18 cellular contexts compared by ENCODE assay signal in the genomic region with DNA sequence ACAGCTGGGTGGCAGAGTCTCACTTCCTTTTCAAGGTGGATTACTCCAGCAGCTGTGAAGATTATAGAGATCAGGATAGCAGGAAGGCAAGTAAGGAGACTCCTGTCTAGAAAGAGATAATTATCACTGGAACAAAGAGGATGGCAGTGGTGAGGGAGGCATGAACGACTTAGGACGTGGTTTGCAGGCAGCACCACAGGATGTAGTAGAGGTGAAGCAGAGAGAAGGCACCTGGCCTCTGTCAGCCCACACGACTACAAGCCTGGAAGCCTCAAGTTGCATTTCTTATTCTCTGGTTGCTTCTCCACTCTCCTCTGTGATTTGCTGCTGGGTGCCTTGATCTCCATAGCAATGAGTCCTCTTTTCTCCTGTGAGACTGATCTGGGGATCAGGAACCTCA.
DNase-seq lines count a peak whose midpoint lies in the region; ATAC-seq and TF ChIP-seq lines count a peak whose summit lies in the region.
"Had no signal": no experiment of that assay in that cellular context is flagged by ENCODE, and none has a peak within 500 bp of the region (broad histone marks: within the 10 kb centered on the region; RNA-seq: fewer than 3 reads in every experiment).

No MANE protein-coding gene starts in this region.

- WGBS in right lobe of liver (ENCODE audit: insufficient coverage, low coverage, low lambda C conversion rate, missing lambda C conversion rate) = 48% methylated on average over 3 of the region's 3 CpGs
- 63 to 74% (median 67%) methylated on average over 3 of the region's 3 CpGs for WGBS in adrenal gland, 4 donors
- WGBS in esophagus squamous epithelium, 2 donors = 45 to 52% methylated on average over 3 of the region's 3 CpGs

- POLR2A ChIA-PET in OCI-LY7 (lab: Charles Lee) = interaction anchor here (0.6 to 1.8 kb wide), 3 partner anchors 9 to 122 kb away, joined by 4 to 6 read pairs (median 5); no protein-coding TSS in a partner anchor

- no peak overlapping the region for H3K4me3 Mint-ChIP-seq in CD4-positive, CD25-positive, alpha-beta regulatory T cell
- H3K4me3 Mint-ChIP-seq: IgD-negative memory B cell, mesothelial cell of epicardium had no signal

- no peak for TF ChIP-seq POLR2A in right lobe of liver (IDR thresholded peaks at IDR 0.05)
- TF ChIP-seq POLR2A in adrenal gland (IDR thresholded peaks at IDR 0.05) = no peak
- TF ChIP-seq POLR2A in esophagus squamous epithelium (IDR thresholded peaks at IDR 0.05) = no peak

- no peaks in the 10 kb centered on the region for H3K9me3 Mint-ChIP-seq in CD4-positive, CD25-positive, alpha-beta regulatory T cell
- peaks cover 0 to 6% of the 10 kb centered on the region in 2 donors for H3K9me3 Mint-ChIP-seq in activated naive CD4-positive, alpha-beta T cell treated with anti-CD3 and anti-CD28 coated beads, Interleukin-2, amount 50 U/mL, for 72 hours
- H3K9me3 Mint-ChIP-seq: IgD-negative memory B cell had no signal

- CTCF ChIA-PET in OCI-LY7 (lab: Charles Lee; ENCODE audit: unreplicated experiment) = no interaction called here

- DNase-seq in CD4-positive, CD25-positive, alpha-beta regulatory T cell = peak in 1 of 3 donors; percentile 32
- DNase-seq in OCI-LY7 (ENCODE audit: low spot score) (peak; percentile 70), SJCRH30 (no peak), right lobe of liver (no peak), adrenal gland (no peak), esophagus squamous epithelium (lab: John Stamatoyannopoulos, UW) (no peak)
- peak in 1 of 2 donors; percentile 28 for DNase-seq in activated naive CD4-positive, alpha-beta T cell treated with anti-CD3 and anti-CD28 coated beads, Interleukin-2, amount 50 U/mL, for 72 hours (ENCODE audit: low spot score in 2 of 2)
- DNase-seq: erythroblast; glutamatergic neuron; islet precursor cell; NCI-H1048; NCI-H226; nucleus accumbens; stimulated activated CD4-positive, alpha-beta T cell treated with anti-CD3 and anti-CD28 coated beads, Interleukin-4, amount 100 ng/mL, for 4 hours; tibial artery had no signal

- no peaks in the 10 kb centered on the region for H4K20me1 ChIP-seq in DOHH2 (ENCODE audit: control insufficient read depth, insufficient read depth, low read depth, low read length)
- H4K20me1 ChIP-seq in OCI-LY7 (ENCODE audit: insufficient read depth, low read length) = no peaks in the 10 kb centered on the region

- H3K36me3 ChIP-seq in CD4-positive, CD25-positive, alpha-beta regulatory T cell (ENCODE audit: control insufficient read depth, insufficient read depth, low read length) = no peaks in the 10 kb centered on the region
- H3K36me3 ChIP-seq in DOHH2 (ENCODE audit: control insufficient read depth, low read length) (no peaks in the 10 kb centered on the region), OCI-LY7 (ENCODE audit: insufficient read depth, low read length) (no peaks in the 10 kb centered on the region), SJCRH30 (no peaks in the 10 kb centered on the region), right lobe of liver (no peaks in the 10 kb centered on the region), adrenal gland (replicated peaks in 1 of 2) (no peaks in the 10 kb centered on the region), esophagus squamous epithelium (no peaks in the 10 kb centered on the region)
- H3K36me3 ChIP-seq: tibial artery had no signal

- no peaks in the 10 kb centered on the region for H3K9me3 ChIP-seq in CD4-positive, CD25-positive, alpha-beta regulatory T cell (ENCODE audit: control insufficient read depth in 2 of 2, low read length in 2 of 2)
- no peaks in the 10 kb centered on the region for H3K9me3 ChIP-seq in DOHH2 (ENCODE audit: control insufficient read depth, insufficient read depth, low read length)
- no peaks in the 10 kb centered on the region for H3K9me3 ChIP-seq in OCI-LY7 (ENCODE audit: low read length)
- H3K9me3 ChIP-seq in SJCRH30 (replicated peaks) = no peaks in the 10 kb centered on the region
- no peaks in the 10 kb centered on the region for H3K9me3 ChIP-seq in right lobe of liver
- no peaks in the 10 kb centered on the region for H3K9me3 ChIP-seq in adrenal gland (replicated peaks in 1 of 3)
- H3K9me3 ChIP-seq in esophagus squamous epithelium = no peaks in the 10 kb centered on the region
- H3K9me3 ChIP-seq: tibial artery had no signal

- H3K4me2 ChIP-seq in DOHH2 (ENCODE audit: low read length) (0 out of 2 replicates have a peak overlapping the region, but pooled peaks have one; percentile 9), OCI-LY7 (ENCODE audit: low read length) (peak overlapping the region; percentile 37)

- intact Hi-C loops in OCI-LY7 (cut with micrococcal nuclease; ENCODE audit: unreplicated experiment) = no loop called here
- intact Hi-C loops in right lobe of liver (cut with DNase I) = no loop called here
- intact Hi-C loops in adrenal gland (cut with DNase I) = no loop called here
- intact Hi-C loops in esophagus squamous epithelium (cut with DNase I) = no loop called here

- peak overlapping the region; percentile 18 to 47 (median 28) for H3K27ac Mint-ChIP-seq in CD4-positive, CD25-positive, alpha-beta regulatory T cell
- H3K27ac Mint-ChIP-seq in activated naive CD4-positive, alpha-beta T cell treated with anti-CD3 and anti-CD28 coated beads, Interleukin-2, amount 50 U/mL, for 72 hours = peak overlapping the region; percentile 75 to 94
- H3K27ac Mint-ChIP-seq: mesothelial cell of epicardium had no signal

- ATAC-seq in CD4-positive, CD25-positive, alpha-beta regulatory T cell (ENCODE audit: low read depth in 2 of 2) = peak; percentile 53 to 68
- peak; percentile 69 to 86 for ATAC-seq in activated naive CD4-positive, alpha-beta T cell treated with anti-CD3 and anti-CD28 coated beads, Interleukin-2, amount 50 U/mL, for 72 hours
- no peak for ATAC-seq in right lobe of liver

- H3K27ac ChIP-seq in CD4-positive, CD25-positive, alpha-beta regulatory T cell (ENCODE audit: insufficient read depth, low read length, poor library complexity, severe bottlenecking) = no peak overlapping the region
- no peak overlapping the region for H3K27ac ChIP-seq in DOHH2 (ENCODE audit: low read depth, low read length)
- peak overlapping the region; percentile 14 for H3K27ac ChIP-seq in OCI-LY7 (ENCODE audit: low read depth, low read length, poor library complexity, severe bottlenecking)
- H3K27ac ChIP-seq in SJCRH30 = no peak overlapping the region
- H3K27ac ChIP-seq in right lobe of liver = no peak overlapping the region
- no peak overlapping the region for H3K27ac ChIP-seq in adrenal gland
- H3K27ac ChIP-seq in esophagus squamous epithelium = no peak overlapping the region
- H3K27ac ChIP-seq: tibial artery had no signal

- peak overlapping the region; percentile 67 for H2AFZ ChIP-seq in OCI-LY7 (ENCODE audit: low read length)

- H3K79me2 ChIP-seq in DOHH2 (ENCODE audit: control insufficient read depth, low read length) = no peaks in the 10 kb centered on the region
- H3K79me2 ChIP-seq in OCI-LY7 (ENCODE audit: insufficient read depth, low read depth, low read length) = no peaks in the 10 kb centered on the region

- no peaks in the 10 kb centered on the region for H3K36me3 Mint-ChIP-seq in CD4-positive, CD25-positive, alpha-beta regulatory T cell
- peaks cover 6 to 56% of the 10 kb centered on the region in 2 donors for H3K36me3 Mint-ChIP-seq in activated naive CD4-positive, alpha-beta T cell treated with anti-CD3 and anti-CD28 coated beads, Interleukin-2, amount 50 U/mL, for 72 hours

- BruUV-seq in OCI-LY7 (replicated peaks; lab: Mats Ljungman, UMichigan) = no TSS peak

- no peak for TF ChIP-seq CTCF in DOHH2 (IDR thresholded peaks at IDR 0.05; ENCODE audit: low read depth, low read length, poor library complexity, severe bottlenecking)
- TF ChIP-seq CTCF in OCI-LY7 (conservative IDR thresholded peaks at IDR 0.05; ENCODE audit: low read length) = no peak
- TF ChIP-seq CTCF in right lobe of liver (IDR thresholded peaks at IDR 0.05) = no peak
- no peak for TF ChIP-seq CTCF in adrenal gland (IDR thresholded peaks at IDR 0.05)
- no peak for TF ChIP-seq CTCF in esophagus squamous epithelium (IDR thresholded peaks at IDR 0.05)

- H3K4me1 ChIP-seq in CD4-positive, CD25-positive, alpha-beta regulatory T cell (ENCODE audit: control insufficient read depth, insufficient read depth, low read length, poor library complexity, severe bottlenecking) = no peaks in the 10 kb centered on the region
- H3K4me1 ChIP-seq in DOHH2 (ENCODE audit: control insufficient read depth, low read length) (peaks cover 11% of the 10 kb centered on the region), OCI-LY7 (ENCODE audit: insufficient read depth, low read length, poor library complexity, severe bottlenecking) (peaks cover 34% of the 10 kb centered on the region), SJCRH30 (no peaks in the 10 kb centered on the region), right lobe of liver (no peaks in the 10 kb centered on the region), adrenal gland (replicated peaks in 1 of 2) (peaks cover 0 to 19% of the 10 kb centered on the region in 2 donors), esophagus squamous epithelium (peaks cover 0 to 11% (median 3%) of the 10 kb centered on the region in 3 donors)

- H3K27me3 ChIP-seq in CD4-positive, CD25-positive, alpha-beta regulatory T cell (ENCODE audit: control insufficient read depth, insufficient read depth, low read length) = no peaks in the 10 kb centered on the region
- H3K27me3 ChIP-seq in DOHH2 (ENCODE audit: control insufficient read depth, low read length) (no peaks in the 10 kb centered on the region), SJCRH30 (peaks cover 18% of the 10 kb centered on the region; the same call in 1 of the 2 replicates), right lobe of liver (no peaks in the 10 kb centered on the region), adrenal gland (no peaks in the 10 kb centered on the region), esophagus squamous epithelium (no peaks in the 10 kb centered on the region)
- H3K27me3 ChIP-seq: tibial artery had no signal

- no peaks in the 10 kb centered on the region for H3K9me2 ChIP-seq in DOHH2 (replicated peaks; ENCODE audit: control insufficient read depth, low read length)
- no peaks in the 10 kb centered on the region for H3K9me2 ChIP-seq in OCI-LY7 (ENCODE audit: insufficient read depth, low read length)

- H3F3A ChIP-seq in DOHH2 (ENCODE audit: control insufficient read depth, insufficient read depth) = no peaks in the 10 kb centered on the region

- peak overlapping the region; percentile 28 for H3K4me3 ChIP-seq in CD4-positive, CD25-positive, alpha-beta regulatory T cell (ENCODE audit: low read depth, low read length)
- H3K4me3 ChIP-seq in DOHH2 (ENCODE audit: low read length) (no peak overlapping the region), OCI-LY7 (ENCODE audit: low read depth, low read length, poor library complexity, severe bottlenecking) (no peak overlapping the region), SJCRH30 (no peak overlapping the region), right lobe of liver (no peak overlapping the region), adrenal gland (no peak overlapping the region), esophagus squamous epithelium (no peak overlapping the region)
- H3K4me3 ChIP-seq: tibial artery had no signal

- no peaks in the 10 kb centered on the region for H3K27me3 Mint-ChIP-seq in CD4-positive, CD25-positive, alpha-beta regulatory T cell
- H3K27me3 Mint-ChIP-seq: IgD-negative memory B cell had no signal

- peaks cover 0 to 22% (median 13%) of the 10 kb centered on the region in 4 donors for H3K4me1 Mint-ChIP-seq in CD4-positive, CD25-positive, alpha-beta regulatory T cell

Comparison
In these comparisons a context has a peak if more than half of its experiments do, and no peak if none do; other contexts are left out.
1. ATAC-seq: peak in CD4-positive, CD25-positive, alpha-beta regulatory T cell (2 of 2) and activated naive CD4-positive, alpha-beta T cell treated with anti-CD3 and anti-CD28 coated beads, Interleukin-2, amount 50 U/mL, for 72 hours (2 of 2); none in right lobe of liver (0 of 4).